Comparison of ENCODE assay signal across 16 cellular contexts in genomic region chr1:230197644-230198567, GRCh38.
"Had no signal": no experiment of that assay in that cellular context is flagged by ENCODE, and none has a peak within 500 bp of the region (broad histone marks: within the 10 kb centered on the region; RNA-seq: fewer than 3 reads in every experiment).

No MANE protein-coding gene starts in this region.

- H3K36me3 ChIP-seq: cardiac muscle cell, ovary had no signal

- H3K4me3 ChIP-seq: cardiac muscle cell, esophagus squamous epithelium, ovary, SK-N-MC, spleen, tibial nerve had no signal

- H3K4me1 ChIP-seq: spleen had no signal

- H3K27me3 ChIP-seq: cardiac muscle cell, esophagus squamous epithelium, ovary, spleen, tibial nerve had no signal

- ATAC-seq: sciatic nerve, T-cell had no signal

- H3K27ac ChIP-seq: cardiac muscle cell, esophagus squamous epithelium, ovary, SK-N-MC, spleen, tibial nerve had no signal

- DNase-seq: activated CD4-positive, alpha-beta memory T cell treated with anti-CD3 and anti-CD28 coated beads for 36 hours; activated CD4-positive, CD25-positive, alpha-beta regulatory T cell treated with anti-CD3 and anti-CD28 coated beads, Interleukin-2, amount 50 U/mL, for 72 hours; activated effector memory CD4-positive, alpha-beta T cell treated with Interleukin-2 at 50 U/mL for 16 hours; activated naive CD4-positive, alpha-beta T cell treated with anti-CD3 and anti-CD28 coated beads, Interleukin-2, amount 50 U/mL, for 16 hours; activated T-cell treated with anti-CD3 and anti-CD28 coated beads, Interleukin-2, amount 50 U/mL, for 24 hours; esophagus squamous epithelium; hippocampal formation; mesendoderm; spleen; T-cell; T1000 had no signal

- H3K9me3 ChIP-seq: esophagus squamous epithelium, ovary, spleen, tibial nerve had no signal
